19 cellular contexts compared by ENCODE assay signal in genomic region chr1:154416496-154417337, GRCh38. TPM values are rescaled to one million over a fixed set of nuclear protein-coding genes. Genes with fewer than 3 reads are reported as not detected.
DNase-seq lines count a peak whose midpoint lies in the region; ATAC-seq and TF ChIP-seq lines count a peak whose summit lies in the region.
"Had no signal": no experiment of that assay in that cellular context is flagged by ENCODE, and none has a peak within 500 bp of the region (broad histone marks: within the 10 kb centered on the region; RNA-seq: fewer than 3 reads in every experiment).

No MANE protein-coding gene starts in this region.

- H3K9me3 Mint-ChIP-seq in CD14-positive monocyte, result peaks cover 0 to 2% (median 0%) of the 10 kb centered on the region in 7 donors
- H3K9me3 Mint-ChIP-seq in type B pancreatic cell, result no peaks in the 10 kb centered on the region
- H3K9me3 Mint-ChIP-seq: activated CD4-positive, alpha-beta T cell treated with anti-CD3 and anti-CD28 coated beads, Interleukin-2, amount 10 ng/mL, durations not matched to agents 24 days and 14 days; activated naive CD8-positive, alpha-beta T cell treated with anti-CD3 and anti-CD28 coated beads, Interleukin-2, amount 50 U/mL, for 24 hours had no signal

- TF ChIP-seq POLR2A in esophagus muscularis mucosa (IDR thresholded peaks at IDR 0.05; ENCODE audit: low read depth) (no peak), prostate gland (IDR thresholded peaks at IDR 0.05) (no peak), tibial nerve (IDR thresholded peaks at IDR 0.05) (no peak)

- peaks cover 41 to 53% of the 10 kb centered on the region in 2 donors for H3K36me3 Mint-ChIP-seq in CD14-positive monocyte
- no peaks in the 10 kb centered on the region for H3K36me3 Mint-ChIP-seq in type B pancreatic cell

- TF ChIP-seq CTCF in CD14-positive monocyte (IDR thresholded peaks at IDR 0.05) (no peak), HEK293 (tag by site-specific recombination; IDR thresholded peaks at IDR 0.05) (no peak), esophagus muscularis mucosa (IDR thresholded peaks at IDR 0.05) (no peak), prostate gland (IDR thresholded peaks at IDR 0.05) (no peak), type B pancreatic cell (conservative IDR thresholded peaks at IDR 0.05) (no peak), tibial nerve (IDR thresholded peaks at IDR 0.05) (no peak)

- peak overlapping the region; percentile 54 to 96 (median 90) for H3K27ac Mint-ChIP-seq in CD14-positive monocyte
- no peak overlapping the region for H3K27ac Mint-ChIP-seq in type B pancreatic cell
- H3K27ac Mint-ChIP-seq: activated CD4-positive, alpha-beta T cell treated with anti-CD3 and anti-CD28 coated beads, Interleukin-2, amount 10 ng/mL, durations not matched to agents 24 days and 14 days; activated naive CD8-positive, alpha-beta T cell treated with anti-CD3 and anti-CD28 coated beads, Interleukin-2, amount 50 U/mL, for 24 hours had no signal

- H3K4me3 Mint-ChIP-seq in CD14-positive monocyte, result no peak overlapping the region
- H3K4me3 Mint-ChIP-seq in type B pancreatic cell, result no peak overlapping the region
- H3K4me3 Mint-ChIP-seq: activated CD4-positive, alpha-beta T cell treated with anti-CD3 and anti-CD28 coated beads, Interleukin-2, amount 10 ng/mL, durations not matched to agents 24 days and 14 days; activated naive CD8-positive, alpha-beta T cell treated with anti-CD3 and anti-CD28 coated beads, Interleukin-2, amount 50 U/mL, for 24 hours had no signal

- H3K36me3 ChIP-seq in HEK293 (ENCODE audit: control insufficient read depth in 2 of 2, insufficient read depth in 1 of 2, low read length in 2 of 2) (no peaks in the 10 kb centered on the region), esophagus muscularis mucosa (no peaks in the 10 kb centered on the region), prostate gland (no peaks in the 10 kb centered on the region), tibial nerve (no peaks in the 10 kb centered on the region)

- H3K27me3 Mint-ChIP-seq in CD14-positive monocyte (ENCODE audit: low read depth in 3 of 3) (no peaks in the 10 kb centered on the region), type B pancreatic cell (no peaks in the 10 kb centered on the region)
- H3K27me3 Mint-ChIP-seq: activated CD4-positive, alpha-beta T cell treated with anti-CD3 and anti-CD28 coated beads, Interleukin-2, amount 10 ng/mL, durations not matched to agents 24 days and 14 days; activated naive CD8-positive, alpha-beta T cell treated with anti-CD3 and anti-CD28 coated beads, Interleukin-2, amount 50 U/mL, for 24 hours had no signal

- WGBS in esophagus muscularis mucosa, result 89% methylated on average over 9 of the region's 9 CpGs
- whole genome bisulfite sequencing in prostate gland, result 94% methylated on average over 9 of the region's 9 CpGs
- 92 to 93% methylated on average over 9 of the region's 9 CpGs for WGBS in tibial nerve, 2 donors

- ATAC-seq in HG03342 (IDR thresholded peaks at IDR 0.05; ENCODE audit: unreplicated experiment) (no peak), GM18519 (IDR thresholded peaks at IDR 0.05; ENCODE audit: low FRiP score, unreplicated experiment) (no peak)
- ATAC-seq: activated naive CD8-positive, alpha-beta T cell treated with anti-CD3 and anti-CD28 coated beads, Interleukin-2, amount 50 U/mL, for 24 hours had no signal

- intact Hi-C loops in CD14-positive monocyte (cut with micrococcal nuclease) (no loop called here), esophagus muscularis mucosa (cut with DNase I) (no loop called here), prostate gland (cut with DNase I) (loop anchor here (10.0 kb wide), 1 partner anchor 208 kb away; no protein-coding TSS in a partner anchor)

- peaks cover 21% of the 10 kb centered on the region for H3K4me1 ChIP-seq in HEK293 (ENCODE audit: control insufficient read depth, insufficient read depth, low read length)
- peaks cover 77 to 100% (median 99%) of the 10 kb centered on the region in 4 donors for H3K4me1 ChIP-seq in esophagus muscularis mucosa
- peaks cover 48% of the 10 kb centered on the region for H3K4me1 ChIP-seq in prostate gland (replicated peaks)
- H3K4me1 ChIP-seq in tibial nerve, result peaks cover 11 to 76% (median 49%) of the 10 kb centered on the region in 4 donors

- TF ChIP-seq EP300 in esophagus muscularis mucosa (IDR thresholded peaks at IDR 0.05) (no peak), tibial nerve (IDR thresholded peaks at IDR 0.05) (no peak)

- H3K27me3 ChIP-seq in esophagus muscularis mucosa (no peaks in the 10 kb centered on the region), prostate gland (replicated peaks; ENCODE audit: insufficient read depth) (no peaks in the 10 kb centered on the region), tibial nerve (no peaks in the 10 kb centered on the region)
- H3K27me3 ChIP-seq: hepatocyte, testis had no signal

- CTCF ChIA-PET in HEK293 (lab: Yijun Ruan, JAX), result interaction anchor here (0.6 to 1.0 kb wide), 4 partner anchors 11 to 967 kb away, joined by 3 to 6 read pairs (median 4); no protein-coding TSS in a partner anchor

- H3K4me1 Mint-ChIP-seq in CD14-positive monocyte (peaks cover 80% of the 10 kb centered on the region), type B pancreatic cell (ENCODE audit: unreplicated experiment) (peaks cover 14% of the 10 kb centered on the region)

- H3K4me3 ChIP-seq in HEK293 (ENCODE audit: low read depth, low read length), result no peak overlapping the region
- H3K4me3 ChIP-seq in esophagus muscularis mucosa, result no peak overlapping the region
- H3K4me3 ChIP-seq in prostate gland, result no peak overlapping the region
- H3K4me3 ChIP-seq in tibial nerve, result no peak overlapping the region
- H3K4me3 ChIP-seq: hepatocyte, testis had no signal

- H3K9me3 ChIP-seq in HEK293 (ENCODE audit: control insufficient read depth, insufficient read depth, low read depth, low read length) (no peaks in the 10 kb centered on the region), esophagus muscularis mucosa (no peaks in the 10 kb centered on the region), prostate gland (no peaks in the 10 kb centered on the region), tibial nerve (no peaks in the 10 kb centered on the region)
- H3K9me3 ChIP-seq: SK-N-SH, testis had no signal

- H3K27ac ChIP-seq in HEK293 (ENCODE audit: extremely low read depth, low read depth, low read length), result no peak overlapping the region
- peak overlapping the region; percentile 17 to 98 (median 94) for H3K27ac ChIP-seq in esophagus muscularis mucosa (replicated peaks in 1 of 4)
- peak overlapping the region; percentile 91 to 96 for H3K27ac ChIP-seq in prostate gland
- peak overlapping the region in 2 of 4 donors; percentile 98 for H3K27ac ChIP-seq in tibial nerve
- H3K27ac ChIP-seq: testis had no signal

- no peak for DNase-seq in CD14-positive monocyte (ENCODE audit: low spot score)
- DNase-seq in esophagus muscularis mucosa (ENCODE audit: extremely low spot score), result no peak
- no peak for DNase-seq in prostate gland (ENCODE audit: low spot score)
- DNase-seq in type B pancreatic cell (ENCODE audit: extremely low spot score, unreplicated experiment), result no peak
- no peak for DNase-seq in tibial nerve (ENCODE audit: low spot score in 2 of 2)
- DNase-seq: activated CD4-positive, alpha-beta T cell treated with anti-CD3 and anti-CD28 coated beads, Interleukin-2, amount 10 ng/mL, durations not matched to agents 24 days and 14 days; activated naive CD8-positive, alpha-beta T cell treated with anti-CD3 and anti-CD28 coated beads, Interleukin-2, amount 50 U/mL, for 24 hours; DMS53; kidney; NCI-H1417 treated with DMSO at 0.1 percent for 48 hours; NCI-H2171 treated with DMSO at 0.1 percent for 48 hours; NCI-H774; SK-N-SH; small intestine; testis had no signal

- POLR2A ChIA-PET in HEK293 (lab: Yijun Ruan, JAX), result interaction anchor here (0.5 to 1.0 kb wide), 2 partner anchors 134 to 202 kb away, joined by 3 to 4 read pairs; no protein-coding TSS in a partner anchor

TF ChIP-seq in HEK293, 187 proteins besides CTCF, POLR2A, EP300 and RAD21:
- TF ChIP-seq ZNF221 (tag by site-specific recombination; IDR thresholded peaks at IDR 0.05; ENCODE audit: borderline replicate concordance) (no peak), ZNF514 (tag by site-specific recombination; IDR thresholded peaks at IDR 0.05) (no peak), ZNF600 (tag by site-specific recombination; IDR thresholded peaks at IDR 0.05) (0 out of 2 replicates have a peak, but pooled peaks have one; percentile 17), ZNF274 (IDR thresholded peaks at IDR 0.05; ENCODE audit: low read length) (no peak), ZNF274 (tag by site-specific recombination; IDR thresholded peaks at IDR 0.05; ENCODE audit: borderline replicate concordance) (no peak), ZNF558 (tag by site-specific recombination; IDR thresholded peaks at IDR 0.05) (no peak)

RNA-seq across cellular contexts. Expression of gene IL6R, which starts 11.6 kb away (rescaled TPM):
- 10 to 100 TPM; 56.4 to 81.7 TPM for polyA plus RNA-seq in CD14-positive monocyte
- total RNA-seq in esophagus muscularis mucosa (10 to 100 TPM; 44.4 to 61.1 (median 54.9) TPM), prostate gland (10 to 100 TPM; 70.1 to 80.7 TPM), type B pancreatic cell (ENCODE audit: low replicate concordance) (7.8 and 12.5 TPM in 2 replicates), tibial nerve (10 to 100 TPM; 31.6 to 53.7 (median 33.5) TPM)
